35 cellular contexts compared by ENCODE assay signal in genomic region chr2:18267501-18267900, GRCh38.
"Had no signal": no experiment of that assay in that cellular context is flagged by ENCODE, and none has a peak within 500 bp of the region (broad histone marks: within the 10 kb centered on the region; RNA-seq: fewer than 3 reads in every experiment).

No MANE protein-coding gene starts in this region.

- H3K27me3 ChIP-seq: esophagus muscularis mucosa, gastrocnemius medialis, pancreas, right atrium auricular region, stomach, suprapubic skin, tibial artery, upper lobe of right lung had no signal

- H3K4me3 ChIP-seq: esophagus muscularis mucosa, gastrocnemius medialis, pancreas, psoas muscle, right atrium auricular region, smooth muscle cell, stomach, suprapubic skin, tibial artery, upper lobe of right lung had no signal

- H3K9me3 Mint-ChIP-seq: dendritic cell treated with granulocyte-macrophage colony-stimulating factor and Interleukin-4, amounts not matched to agents 40 ng/mL and 50 ng/mL, for 4 days; endodermal cell; neural crest cell; stimulated activated naive B cell treated with anti-CD40 and anti-IgM and Interleukin-4, amounts not matched to agents 10 μg/mL and 1 μg/mL and 100 μg/mL, for 72 hours had no signal

- H3K27me3 Mint-ChIP-seq: activated naive CD8-positive, alpha-beta T cell; central memory CD8-positive, alpha-beta T cell; dendritic cell treated with granulocyte-macrophage colony-stimulating factor and Interleukin-4, amounts not matched to agents 40 ng/mL and 50 ng/mL, for 4 days; T-helper 17 cell had no signal

- H3K36me3 Mint-ChIP-seq: activated naive CD8-positive, alpha-beta T cell; immature natural killer cell; naive thymus-derived CD4-positive, alpha-beta T cell; stimulated activated naive B cell treated with anti-CD40 and anti-IgM and Interleukin-4, amounts not matched to agents 10 μg/mL and 1 μg/mL and 100 μg/mL, for 72 hours; WTC11 had no signal

- H3K4me1 Mint-ChIP-seq: activated CD4-positive, alpha-beta T cell treated with anti-CD3 and anti-CD28 coated beads for 36 hours; central memory CD8-positive, alpha-beta T cell; endodermal cell; immature natural killer cell; naive thymus-derived CD4-positive, alpha-beta T cell; neural crest cell; stimulated activated naive B cell treated with anti-CD40 and anti-IgM and Interleukin-4, amounts not matched to agents 10 μg/mL and 1 μg/mL and 100 μg/mL, for 72 hours; T-helper 17 cell; WTC11 had no signal

- H3K27ac Mint-ChIP-seq: activated CD4-positive, alpha-beta T cell treated with anti-CD3 and anti-CD28 coated beads for 36 hours; activated naive CD8-positive, alpha-beta T cell; activated T-cell treated with anti-CD3 and anti-CD28 coated beads, Interleukin-2, amount 50 U/mL, for 72 hours; dendritic cell treated with granulocyte-macrophage colony-stimulating factor and Interleukin-4, amounts not matched to agents 40 ng/mL and 50 ng/mL, for 4 days; endodermal cell; immature natural killer cell; naive thymus-derived CD4-positive, alpha-beta T cell; stimulated activated naive B cell treated with anti-CD40 and anti-IgM and Interleukin-4, amounts not matched to agents 10 μg/mL and 1 μg/mL and 100 μg/mL, for 72 hours; T-helper 17 cell; WTC11 had no signal

- H3K9me3 ChIP-seq: esophagus muscularis mucosa, gastrocnemius medialis, pancreas, psoas muscle, right atrium auricular region, stomach, suprapubic skin, tibial artery, upper lobe of right lung had no signal

- H3K4me3 Mint-ChIP-seq: activated CD4-positive, alpha-beta T cell treated with anti-CD3 and anti-CD28 coated beads for 36 hours; activated naive CD8-positive, alpha-beta T cell; activated T-cell treated with anti-CD3 and anti-CD28 coated beads, Interleukin-2, amount 50 U/mL, for 72 hours; central memory CD8-positive, alpha-beta T cell; dendritic cell treated with granulocyte-macrophage colony-stimulating factor and Interleukin-4, amounts not matched to agents 40 ng/mL and 50 ng/mL, for 4 days; endodermal cell; immature natural killer cell; naive thymus-derived CD4-positive, alpha-beta T cell; neural crest cell; stimulated activated naive B cell treated with anti-CD40 and anti-IgM and Interleukin-4, amounts not matched to agents 10 μg/mL and 1 μg/mL and 100 μg/mL, for 72 hours; T-helper 17 cell; WTC11 had no signal

- DNase-seq: activated CD4-positive, alpha-beta T cell treated with anti-CD3 and anti-CD28 coated beads for 36 hours; activated effector memory CD4-positive, alpha-beta T cell treated with Interleukin-2 at 50 U/mL for 16 hours; activated naive CD4-positive, alpha-beta T cell treated with Interleukin-2 at 50 U/mL for 16 hours; activated T-cell treated with anti-CD3 and anti-CD28 coated beads for 4 hours; activated T-cell treated with anti-CD3 and anti-CD28 coated beads, Interleukin-2, amount 50 U/mL, for 72 hours; anterior cingulate cortex; endodermal cell; gastrocnemius medialis; head of caudate nucleus; hypothalamus; immature natural killer cell; left ventricle myocardium superior; midbrain; naive thymus-derived CD4-positive, alpha-beta T cell; nucleus accumbens; pancreas; psoas muscle; stimulated activated CD4-positive, alpha-beta T cell treated with anti-CD3 and anti-CD28 coated beads, Interleukin-15, amount 100 ng/mL, for 24 hours; stimulated activated CD4-positive, alpha-beta T cell treated with anti-CD3 and anti-CD28 coated beads, Interleukin-2, amount 100 ng/mL, for 24 hours; stimulated activated naive B cell treated with anti-CD40 and anti-IgM and Interleukin-4, amounts not matched to agents 10 μg/mL and 1 μg/mL and 100 μg/mL, for 72 hours; stomach; SW 1271; T-helper 17 cell; T1000; tibial artery; upper lobe of right lung had no signal

- H3K36me3 ChIP-seq: esophagus muscularis mucosa, gastrocnemius medialis, pancreas, right atrium auricular region, stomach, suprapubic skin, tibial artery, upper lobe of right lung had no signal

- ATAC-seq: activated CD4-positive, alpha-beta T cell treated with anti-CD3 and anti-CD28 coated beads for 36 hours; activated T-cell treated with anti-CD3 and anti-CD28 coated beads, Interleukin-2, amount 50 U/mL, for 72 hours; gastrocnemius medialis; left ventricle myocardium superior; naive thymus-derived CD4-positive, alpha-beta T cell; pancreas; psoas muscle; stimulated activated naive B cell treated with anti-CD40 and anti-IgM and Interleukin-4, amounts not matched to agents 10 μg/mL and 1 μg/mL and 100 μg/mL, for 72 hours; T-helper 17 cell; upper lobe of right lung; WTC11 had no signal
